ENCODE assay signal across 8 cellular contexts in genomic region chr14:55581011-55581806, GRCh38. TPM values are rescaled to one million over a fixed set of nuclear protein-coding genes. Genes with fewer than 3 reads are reported as not detected.
A peak's percentile ranks its signal among the peaks of the same experiment; 100 is the strongest.
DNase-seq lines count a peak whose midpoint lies in the region; ATAC-seq, FAIRE-seq and TF ChIP-seq lines count a peak whose summit lies in the region.

No MANE protein-coding gene starts in this region.

- H3K79me2 ChIP-seq in Karpas-422 (ENCODE audit: low read length) = peaks cover 64% of the 10 kb centered on the region

- CTCF ChIA-PET in A549 (lab: Yijun Ruan, JAX) = interaction anchor here (1.1 to 1.8 kb wide), 4 partner anchors 13 to 144 kb away, joined by 3 to 5 read pairs (median 4); no protein-coding TSS in a partner anchor

- POLR2A ChIA-PET in A549 (lab: Yijun Ruan, JAX) = interaction anchor here (0.5 to 2.6 kb wide), 4 partner anchors 8 to 170 kb away, joined by 3 to 12 read pairs (median 6); partner anchors contain the start of gene ATG14

- FAIRE-seq in A549 (lab: Jason Lieb, UNC) (no peak), GM18507 (lab: Jason Lieb, UNC) (peak; percentile 67), D721Med (lab: Jason Lieb, UNC) (no peak)

- TF ChIP-seq EP300 in A549 (IDR thresholded peaks at IDR 0.05) = no peak

- H3K4me2 ChIP-seq in A549 = peak overlapping the region; percentile 81
- peak overlapping the region; percentile 83 for H3K4me2 ChIP-seq in Karpas-422 (ENCODE audit: low read depth, low read length, poor library complexity, severe bottlenecking)

- peak overlapping the region; percentile 92 for H3K4me3 Mint-ChIP-seq in dendritic cell treated with granulocyte-macrophage colony-stimulating factor and Interleukin-4, amounts not matched to agents 40 ng/mL and 50 ng/mL, for 4 days

- H3K36me3 Mint-ChIP-seq in dendritic cell treated with granulocyte-macrophage colony-stimulating factor and Interleukin-4, amounts not matched to agents 40 ng/mL and 50 ng/mL, for 4 days (ENCODE audit: low read depth) = peaks cover 14% of the 10 kb centered on the region

- H3K4me3 ChIP-seq in A549 (peak overlapping the region; percentile 95), Karpas-422 (ENCODE audit: low read length) (peak overlapping the region; percentile 79), lower leg skin (ENCODE audit: low read depth, poor library complexity, severe bottlenecking) (peak overlapping the region; percentile 95)

- TF ChIP-seq CTCF in A549 (IDR thresholded peaks at IDR 0.05) = no peak
- TF ChIP-seq CTCF in lower leg skin (IDR thresholded peaks at IDR 0.05) = no peak
- no peak for TF ChIP-seq CTCF in D721Med (IDR thresholded peaks at IDR 0.05; ENCODE audit: insufficient read depth, missing control alignments)

- WGBS in A549 (ENCODE audit: missing lambda C conversion rate) = 5% methylated on average over 19 of the region's 27 CpGs
- WGBS in lower leg skin, 2 donors = 4 to 5% methylated on average over 24 to 27 of the region's 27 CpGs

- no peak for TF ChIP-seq POLR2A in A549 (IDR thresholded peaks at IDR 0.05; ENCODE audit: low read length)
- TF ChIP-seq POLR2A in lower leg skin (IDR thresholded peaks at IDR 0.05) = no peak

- H3K9me3 Mint-ChIP-seq in dendritic cell treated with granulocyte-macrophage colony-stimulating factor and Interleukin-4, amounts not matched to agents 40 ng/mL and 50 ng/mL, for 4 days = no peaks in the 10 kb centered on the region

- peak; percentile 22 to 62 for ATAC-seq in A549

- H3K4me1 ChIP-seq in A549 = peaks cover 53% of the 10 kb centered on the region
- H3K4me1 ChIP-seq in Karpas-422 (ENCODE audit: low read length) = peaks cover 60% of the 10 kb centered on the region

- H3K27me3 ChIP-seq in Karpas-422 (ENCODE audit: low read length) = no peaks in the 10 kb centered on the region

- no peaks in the 10 kb centered on the region for H3K9me2 ChIP-seq in Karpas-422 (replicated peaks; ENCODE audit: insufficient read depth, low read length)

- peaks cover 1% of the 10 kb centered on the region for H3K27me3 Mint-ChIP-seq in dendritic cell treated with granulocyte-macrophage colony-stimulating factor and Interleukin-4, amounts not matched to agents 40 ng/mL and 50 ng/mL, for 4 days

- H3K9ac ChIP-seq in Karpas-422 (ENCODE audit: low read length) = peak overlapping the region; percentile 85

- H3K36me3 ChIP-seq in Karpas-422 (ENCODE audit: insufficient read depth, low read length) = peaks cover 15% of the 10 kb centered on the region; the same call in 1 of the 2 replicates

- H3K27ac ChIP-seq in A549 = peak overlapping the region; percentile 94 to 99
- H3K27ac ChIP-seq in Karpas-422 (ENCODE audit: low read length) = peak overlapping the region; percentile 76

- peaks cover 35% of the 10 kb centered on the region for H3K4me1 Mint-ChIP-seq in dendritic cell treated with granulocyte-macrophage colony-stimulating factor and Interleukin-4, amounts not matched to agents 40 ng/mL and 50 ng/mL, for 4 days (ENCODE audit: low read depth)

- no peak for TF ChIP-seq RAD21 in A549 (conservative IDR thresholded peaks at IDR 0.05 in 1 of 2, IDR thresholded peaks at IDR 0.05 in 1 of 2)

- intact Hi-C loops in dendritic cell treated with granulocyte-macrophage colony-stimulating factor and Interleukin-4, amounts not matched to agents 40 ng/mL and 50 ng/mL, for 4 days (cut with micrococcal nuclease) = no loop called here
- intact Hi-C loops in lower leg skin (cut with DNase I; ENCODE audit: low total_unique reads) = no loop called here

- H3K9me3 ChIP-seq in A549 (no peaks in the 10 kb centered on the region), Karpas-422 (ENCODE audit: low read length) (no peaks in the 10 kb centered on the region)

- H4K20me1 ChIP-seq in Karpas-422 (ENCODE audit: insufficient read depth, low read depth, low read length) = peaks cover 53% of the 10 kb centered on the region

- no peak overlapping the region for H2AFZ ChIP-seq in Karpas-422 (ENCODE audit: low read length)

- DNase-seq in A549 (ENCODE audit: low read depth in 1 of 2, low spot score in 1 of 2) (peak; percentile 26 to 44), GM18507 (ENCODE audit: extremely low spot score, insufficient read length, low read depth) (peak; percentile 7), Karpas-422 (peak; percentile 85), lower leg skin (ENCODE audit: low spot score in 2 of 2) (peak in 1 of 2 donors; percentile 30), D721Med (ENCODE audit: insufficient read length, low spot score) (no peak)
- peak; percentile 22 to 36 for DNase-seq in activated CD4-positive, alpha-beta T cell treated with anti-CD3 and anti-CD28 coated beads for 4 hours
- DNase-seq in stimulated activated CD4-positive, alpha-beta T cell treated with anti-CD3 and anti-CD28 coated beads, Interleukin-4, amount 100 ng/mL, for 24 hours = peak; percentile 49

- peak overlapping the region; percentile 87 for H3K27ac Mint-ChIP-seq in dendritic cell treated with granulocyte-macrophage colony-stimulating factor and Interleukin-4, amounts not matched to agents 40 ng/mL and 50 ng/mL, for 4 days

TF ChIP-seq in A549, 52 proteins besides CTCF, POLR2A, EP300 and RAD21:
- TF ChIP-seq SMC3 (IDR thresholded peaks at IDR 0.05) = 0 out of 3 replicates have a peak, but pooled peaks have one; percentile 4
- TF ChIP-seq GATA3 (IDR thresholded peaks at IDR 0.05; ENCODE audit: borderline replicate concordance) = 0 out of 2 replicates have a peak, but pooled peaks have one; percentile 24
- TF ChIP-seq ATOH8 (CRISPR knock-in tag; IDR thresholded peaks at IDR 0.05; ENCODE audit: low read depth) = no peak

RNA-seq across cellular contexts. Expression of gene KTN1, which starts 1.2 kb away (rescaled TPM):
- polyA plus RNA-seq in A549 (2011; rRNA removed) (118 and 233 TPM in 2 replicates), A549 (2017; fragmentation: RNase III; extraction: RNeasy Plus Mini Kit Qiagen cat#74134 plus additional on column Dnase treatment) (153 to 158 TPM (median 157 TPM) in 3 replicates)
- 21.8 and 27.5 TPM in 2 replicates for polyA plus RNA-seq in A549 (2012; cell fraction: cytosol; rRNA removed)
- 19.7 and 27.1 TPM in 2 replicates for polyA plus RNA-seq in A549 (2012; cell fraction: nucleus; rRNA removed)
- 36.4 and 36.9 TPM in 2 replicates for polyA minus RNA-seq in A549 (2011; rRNA and poly(A)+ RNA removed)
- total RNA-seq in Karpas-422 (2014; rRNA removed; shearing (Covaris generic); ENCODE audit: low replicate concordance) = 150 and 212 TPM in 2 replicates
- total RNA-seq in lower leg skin = 100 to 1,000 TPM in 3 of 4 donors, 10 to 100 TPM in 1; 97.7 to 117 (median 106) TPM
